ENCODE assay signal across 11 cellular contexts in genomic region chr1:153646672-153647374, GRCh38. TPM values are rescaled to one million over a fixed set of nuclear protein-coding genes. Genes with fewer than 3 reads are reported as not detected.
A peak's percentile ranks its signal among the peaks of the same experiment; 100 is the strongest.
DNase-seq lines count a peak whose midpoint lies in the region; ATAC-seq, FAIRE-seq and TF ChIP-seq lines count a peak whose summit lies in the region.
"Had no signal": no experiment of that assay in that cellular context is flagged by ENCODE, and none has a peak within 500 bp of the region (broad histone marks: within the 10 kb centered on the region; RNA-seq: fewer than 3 reads in every experiment).

No MANE protein-coding gene starts in this region.

- no peak for TF ChIP-seq CTCF in activated B cell treated with CpG ODN at 0.5 μM for 24 hours (IDR thresholded peaks at IDR 0.05)
- no peak for TF ChIP-seq CTCF in kidney (IDR thresholded peaks at IDR 0.05; ENCODE audit: borderline replicate concordance, extremely low read depth, insufficient read depth)

- CTCF ChIA-PET in activated naive CD4-positive, alpha-beta T cell treated with anti-CD3 and anti-CD28 coated beads for 36 hours (lab: Charles Lee): no interaction called here
- CTCF ChIA-PET in activated B cell treated with CpG ODN at 0.5 μM for 24 hours (lab: Charles Lee): no interaction called here

- POLR2A ChIA-PET in activated B cell treated with CpG ODN at 0.5 μM for 24 hours (lab: Charles Lee): interaction anchor here (2.1 kb wide), 1 partner anchor 13 kb away, joined by 14 read pairs; the partner anchor contains the start of gene CHTOP

- ATAC-seq in activated B cell treated with CpG ODN at 0.5 μM for 24 hours (ENCODE audit: low read depth) (no peak), HG02973 (IDR thresholded peaks at IDR 0.05; ENCODE audit: unreplicated experiment) (no peak), HG02938 (IDR thresholded peaks at IDR 0.05; ENCODE audit: unreplicated experiment) (no peak)

- H3K9me3 Mint-ChIP-seq in activated naive CD4-positive, alpha-beta T cell treated with anti-CD3 and anti-CD28 coated beads for 36 hours: no peaks in the 10 kb centered on the region
- no peaks in the 10 kb centered on the region for H3K9me3 Mint-ChIP-seq in activated B cell treated with CpG ODN at 0.5 μM for 24 hours

- H3K4me1 ChIP-seq in kidney (ENCODE audit: control insufficient read depth in 1 of 2, insufficient read depth in 1 of 2, low read depth in 1 of 2, low read length in 2 of 2) (peaks cover 5 to 6% of the 10 kb centered on the region in 2 donors), thymus (ENCODE audit: control insufficient read depth, insufficient read depth, low read length) (peaks cover 19% of the 10 kb centered on the region)

- no peaks in the 10 kb centered on the region for H3K27me3 ChIP-seq in thymus (ENCODE audit: control insufficient read depth, insufficient read depth)
- H3K27me3 ChIP-seq: BE2C, sigmoid colon had no signal

- no peak for FAIRE-seq in kidney (lab: Jason Lieb, UNC)
- FAIRE-seq: keratinocyte had no signal

- H3K4me1 Mint-ChIP-seq in activated naive CD4-positive, alpha-beta T cell treated with anti-CD3 and anti-CD28 coated beads for 36 hours (ENCODE audit: low read depth): peaks cover 62% of the 10 kb centered on the region
- H3K4me1 Mint-ChIP-seq in activated B cell treated with CpG ODN at 0.5 μM for 24 hours: peaks cover 12% of the 10 kb centered on the region

- H3K4me3 ChIP-seq in kidney (ENCODE audit: low read length in 2 of 2) (no peak overlapping the region), thymus (ENCODE audit: low read length) (no peak overlapping the region)
- H3K4me3 ChIP-seq: sigmoid colon had no signal

- 95% methylated on average over 5 of the region's 5 CpGs for WGBS in thymus

- H3K9me3 ChIP-seq in kidney (ENCODE audit: control insufficient read depth in 1 of 2, low read length in 2 of 2): no peaks in the 10 kb centered on the region
- H3K9me3 ChIP-seq in thymus (ENCODE audit: control insufficient read depth): no peaks in the 10 kb centered on the region
- H3K9me3 ChIP-seq: BE2C, sigmoid colon had no signal

- H3K27me3 Mint-ChIP-seq in activated naive CD4-positive, alpha-beta T cell treated with anti-CD3 and anti-CD28 coated beads for 36 hours (ENCODE audit: low read depth): no peaks in the 10 kb centered on the region
- no peaks in the 10 kb centered on the region for H3K27me3 Mint-ChIP-seq in activated B cell treated with CpG ODN at 0.5 μM for 24 hours

- peak overlapping the region; percentile 35 for H3K27ac Mint-ChIP-seq in activated naive CD4-positive, alpha-beta T cell treated with anti-CD3 and anti-CD28 coated beads for 36 hours
- H3K27ac Mint-ChIP-seq in activated B cell treated with CpG ODN at 0.5 μM for 24 hours: peak overlapping the region; percentile 71

- DNase-seq in activated naive CD4-positive, alpha-beta T cell treated with anti-CD3 and anti-CD28 coated beads for 36 hours: no peak
- DNase-seq in activated naive CD4-positive, alpha-beta T cell treated with anti-CD3 and anti-CD28 coated beads, Interleukin-2, amount 50 U/mL, for 16 hours: no peak
- DNase-seq in activated B cell treated with CpG ODN at 0.5 μM for 24 hours (no peak), kidney (peak; percentile 11), SHP77 (lab: John Stamatoyannopoulos, UW) (no peak)
- DNase-seq: BE2C, sigmoid colon had no signal

- intact Hi-C loops in activated naive CD4-positive, alpha-beta T cell treated with anti-CD3 and anti-CD28 coated beads for 36 hours (cut with micrococcal nuclease): no loop called here
- intact Hi-C loops in activated B cell treated with CpG ODN at 0.5 μM for 24 hours (cut with micrococcal nuclease) (no loop called here), kidney (cut with DNase I) (no loop called here)

- H3K36me3 ChIP-seq in kidney (ENCODE audit: control insufficient read depth in 1 of 2, insufficient read depth in 2 of 2, low read length in 2 of 2) (peaks cover 21 to 42% of the 10 kb centered on the region in 2 donors), thymus (ENCODE audit: control insufficient read depth, insufficient read depth) (peaks cover 49% of the 10 kb centered on the region)

- H3K36me3 Mint-ChIP-seq in activated naive CD4-positive, alpha-beta T cell treated with anti-CD3 and anti-CD28 coated beads for 36 hours (ENCODE audit: low read depth): peaks cover 48% of the 10 kb centered on the region
- peaks cover 57% of the 10 kb centered on the region for H3K36me3 Mint-ChIP-seq in activated B cell treated with CpG ODN at 0.5 μM for 24 hours (ENCODE audit: low read depth)

- no peak overlapping the region for H3K4me3 Mint-ChIP-seq in activated naive CD4-positive, alpha-beta T cell treated with anti-CD3 and anti-CD28 coated beads for 36 hours
- H3K4me3 Mint-ChIP-seq in activated B cell treated with CpG ODN at 0.5 μM for 24 hours: no peak overlapping the region

- no peak overlapping the region for H3K9ac ChIP-seq in kidney (ENCODE audit: low read length in 2 of 2)

- peak overlapping the region in 1 of 2 donors; percentile 15 for H3K27ac ChIP-seq in kidney (ENCODE audit: low read depth in 2 of 2, low read length in 2 of 2)
- peak overlapping the region; percentile 42 for H3K27ac ChIP-seq in thymus (ENCODE audit: low read depth)

RNA-seq across cellular contexts. Expression of gene SNAPIN, which starts 11.7 kb away (rescaled TPM):
- 10 to 100 TPM; 24.4 to 26.2 TPM for total RNA-seq in activated naive CD4-positive, alpha-beta T cell treated with anti-CD3 and anti-CD28 coated beads for 36 hours
- 50.4 and 51.5 TPM in 2 replicates for total RNA-seq in activated B cell treated with CpG ODN at 0.5 μM for 24 hours
- total RNA-seq in kidney: 46.2 TPM
- polyA plus RNA-seq in kidney (ENCODE audit: insufficient read depth, low read depth, low replicate concordance): 59.8 TPM
- polyA plus RNA-seq in thymus: 48.2 TPM

RNA-seq across cellular contexts. Expression of gene CHTOP, which starts 13.0 kb away (rescaled TPM):
- 10 to 100 TPM; 88.2 to 91.3 TPM for total RNA-seq in activated naive CD4-positive, alpha-beta T cell treated with anti-CD3 and anti-CD28 coated beads for 36 hours
- 140 and 148 TPM in 2 replicates for total RNA-seq in activated B cell treated with CpG ODN at 0.5 μM for 24 hours
- total RNA-seq in kidney: 83.6 TPM
- polyA plus RNA-seq in kidney (ENCODE audit: insufficient read depth, low read depth, low replicate concordance): 71.1 TPM
- 111 TPM for polyA plus RNA-seq in thymus

RNA-seq across cellular contexts. Expression of gene S100A1, which starts 18.6 kb away (rescaled TPM):
- total RNA-seq in activated naive CD4-positive, alpha-beta T cell treated with anti-CD3 and anti-CD28 coated beads for 36 hours: not detected
- total RNA-seq in activated B cell treated with CpG ODN at 0.5 μM for 24 hours (0.31 and 0.69 TPM in 2 replicates), kidney (83.1 TPM)
- polyA plus RNA-seq in kidney (ENCODE audit: insufficient read depth, low read depth, low replicate concordance) (332 TPM), thymus (3.4 TPM)

RNA-seq across cellular contexts. Expression of gene S100A13, which starts 19.5 kb away (rescaled TPM):
- 1 to 10 TPM; 6.6 to 7.0 TPM for total RNA-seq in activated naive CD4-positive, alpha-beta T cell treated with anti-CD3 and anti-CD28 coated beads for 36 hours
- total RNA-seq in activated B cell treated with CpG ODN at 0.5 μM for 24 hours (16.2 and 17.6 TPM in 2 replicates), kidney (225 TPM)
- polyA plus RNA-seq in kidney (ENCODE audit: insufficient read depth, low read depth, low replicate concordance) (299 TPM), thymus (96.1 TPM)

RNA-seq across cellular contexts. Expression of gene ILF2, which starts 24.0 kb away (rescaled TPM):
- 100 to 1,000 TPM; 346 to 357 TPM for total RNA-seq in activated naive CD4-positive, alpha-beta T cell treated with anti-CD3 and anti-CD28 coated beads for 36 hours
- 182 and 191 TPM in 2 replicates for total RNA-seq in activated B cell treated with CpG ODN at 0.5 μM for 24 hours
- 110 TPM for total RNA-seq in kidney
- polyA plus RNA-seq in kidney (ENCODE audit: insufficient read depth, low read depth, low replicate concordance): 197 TPM
- 91.2 TPM for polyA plus RNA-seq in thymus

Comparison
In these comparisons a context has a peak if more than half of its experiments do, and no peak if none do; other contexts are left out.
1. RNA of gene S100A1, which starts 18.6 kb away (total RNA-seq): 83.1 TPM in kidney (single experiment); 0.31 to 0.69 TPM in activated B cell treated with CpG ODN at 0.5 μM for 24 hours and not detected in activated naive CD4-positive, alpha-beta T cell treated with anti-CD3 and anti-CD28 coated beads for 36 hours; every median in the first group is over 10 times any median in the second.